In genomic region chr12:120301962-120302815, GRCh38 we compare ENCODE assay signal across 8 cellular contexts. TPM values are rescaled to one million over a fixed set of nuclear protein-coding genes. Genes with fewer than 3 reads are reported as not detected.
DNase-seq lines count a peak whose midpoint lies in the region; ATAC-seq and TF ChIP-seq lines count a peak whose summit lies in the region.

TSS of gene SIRT4 (plus strand) at chr12:120302321. CDS start at chr12:120303562, 1,241 bp downstream.

- no peaks in the 10 kb centered on the region for H3K36me3 Mint-ChIP-seq in naive thymus-derived CD4-positive, alpha-beta T cell
- peaks cover 0 to 8% of the 10 kb centered on the region in 2 donors for H3K36me3 Mint-ChIP-seq in stimulated activated naive B cell treated with anti-CD40 and anti-IgM and Interleukin-4, amounts not matched to agents 10 μg/mL and 1 μg/mL and 100 μg/mL, for 72 hours

- no peaks in the 10 kb centered on the region for H4K20me1 ChIP-seq in PC-9 (ENCODE audit: insufficient read depth)

- no peaks in the 10 kb centered on the region for H3K79me2 ChIP-seq in PC-9 (ENCODE audit: low read depth)

- peak within 1 kb of the TSS; percentile 100 for H2AFZ ChIP-seq in PC-9

- H3K27me3 Mint-ChIP-seq in naive thymus-derived CD4-positive, alpha-beta T cell: no peaks in the 10 kb centered on the region
- H3K27me3 Mint-ChIP-seq in stimulated activated naive B cell treated with anti-CD40 and anti-IgM and Interleukin-4, amounts not matched to agents 10 μg/mL and 1 μg/mL and 100 μg/mL, for 72 hours: no peaks in the 10 kb centered on the region

- H3K9me2 ChIP-seq in PC-9 (ENCODE audit: insufficient read depth): no peaks in the 10 kb centered on the region

- peak within 1 kb of the TSS; percentile 74 for H3K4me3 ChIP-seq in PC-9
- H3K4me3 ChIP-seq in naive thymus-derived CD4-positive, alpha-beta T cell (ENCODE audit: low read length): peak within 1 kb of the TSS; percentile 98

- H3K4me1 Mint-ChIP-seq in naive thymus-derived CD4-positive, alpha-beta T cell: peaks cover 0 to 16% (median 10%) of the 10 kb centered on the region in 7 donors
- H3K4me1 Mint-ChIP-seq in stimulated activated naive B cell treated with anti-CD40 and anti-IgM and Interleukin-4, amounts not matched to agents 10 μg/mL and 1 μg/mL and 100 μg/mL, for 72 hours: peaks cover 6 to 10% of the 10 kb centered on the region in 2 donors

- TF ChIP-seq CTCF in PC-9 (conservative IDR thresholded peaks at IDR 0.05): peak; percentile 85

- peak; percentile 95 for ATAC-seq in GM21717 (IDR thresholded peaks at IDR 0.05; ENCODE audit: unreplicated experiment)
- peak; percentile 100 for ATAC-seq in naive thymus-derived CD4-positive, alpha-beta T cell
- ATAC-seq in stimulated activated naive B cell treated with anti-CD40 and anti-IgM and Interleukin-4, amounts not matched to agents 10 μg/mL and 1 μg/mL and 100 μg/mL, for 72 hours (replicated peaks): peak; percentile 100

- POLR2A ChIA-PET in PC-9 (lab: Charles Lee; ENCODE audit: unreplicated experiment): interaction anchor here (0.6 to 1.3 kb wide), 6 partner anchors 9 to 680 kb away, joined by 3 to 14 read pairs (median 8); partner anchors contain the start of genes RNU4-1 and RNU4-2
- POLR2A ChIA-PET in naive thymus-derived CD4-positive, alpha-beta T cell (lab: Charles Lee): interaction anchor here (0.7 to 4.8 kb wide), 11 partner anchors 10 to 829 kb away, joined by 3 to 118 read pairs (median 4); partner anchors contain the start of genes RNU4-1, RNU4-2 and RPLP0

- H3K27ac Mint-ChIP-seq in naive thymus-derived CD4-positive, alpha-beta T cell: peak within 1 kb of the TSS; percentile 69 to 96 (median 87)
- peak within 1 kb of the TSS; percentile 90 for H3K27ac Mint-ChIP-seq in stimulated activated naive B cell treated with anti-CD40 and anti-IgM and Interleukin-4, amounts not matched to agents 10 μg/mL and 1 μg/mL and 100 μg/mL, for 72 hours

- intact Hi-C loops in PC-9 (cut with micrococcal nuclease; ENCODE audit: unreplicated experiment): loop anchor here (1.0 kb wide), 1 partner anchor 15 kb away; no protein-coding TSS in a partner anchor
- intact Hi-C loops in naive thymus-derived CD4-positive, alpha-beta T cell (cut with micrococcal nuclease): loop anchor here (1.0 to 2.0 kb wide), 6 partner anchors 9 to 167 kb away; partner anchors contain the start of genes RNU4-1 (in 2 of the 2), PXN (in 1 of the 2), RPLP0 (in 1 of the 2) and SRSF9 (in 1 of the 2)

- H3K9me3 Mint-ChIP-seq in naive thymus-derived CD4-positive, alpha-beta T cell: no peaks in the 10 kb centered on the region
- H3K9me3 Mint-ChIP-seq in stimulated activated naive B cell treated with anti-CD40 and anti-IgM and Interleukin-4, amounts not matched to agents 10 μg/mL and 1 μg/mL and 100 μg/mL, for 72 hours: no peaks in the 10 kb centered on the region

- CTCF ChIA-PET in PC-9 (lab: Charles Lee): interaction anchor here (0.7 to 1.3 kb wide), 9 partner anchors 8 to 414 kb away, joined by 3 to 15 read pairs (median 6); partner anchors contain the start of genes PLA2G1B, RNU4-1, RNU4-2 and RPLP0
- CTCF ChIA-PET in naive thymus-derived CD4-positive, alpha-beta T cell (lab: Charles Lee): interaction anchor here (0.6 to 1.8 kb wide), 12 partner anchors 10 to 407 kb away, joined by 3 to 14 read pairs (median 3); partner anchors contain the start of genes PLA2G1B, RNU4-1, RNU4-2 and RPLP0

- H3K36me3 ChIP-seq in PC-9 (ENCODE audit: low read depth): no peaks in the 10 kb centered on the region
- H3K36me3 ChIP-seq in naive thymus-derived CD4-positive, alpha-beta T cell (ENCODE audit: control insufficient read depth in 2 of 3, insufficient read depth in 3 of 3, low read length in 3 of 3): no peaks in the 10 kb centered on the region

- no peaks in the 10 kb centered on the region for H3K4me1 ChIP-seq in PC-9 (replicated peaks; ENCODE audit: insufficient read depth)
- H3K4me1 ChIP-seq in naive thymus-derived CD4-positive, alpha-beta T cell (ENCODE audit: control insufficient read depth in 2 of 2, insufficient read depth in 2 of 2, low read length in 2 of 2): peaks cover 0 to 4% of the 10 kb centered on the region in 2 donors

- no peaks in the 10 kb centered on the region for H3K27me3 ChIP-seq in PC-9 (ENCODE audit: insufficient read depth, low read depth)
- H3K27me3 ChIP-seq in naive thymus-derived CD4-positive, alpha-beta T cell (ENCODE audit: control insufficient read depth in 2 of 2, insufficient read depth in 2 of 2, low read length in 2 of 2): no peaks in the 10 kb centered on the region

- no peaks in the 10 kb centered on the region for H3F3A ChIP-seq in PC-9 (ENCODE audit: insufficient read depth, low read depth)

- peak within 1 kb of the TSS; percentile 87 to 100 (median 96) for H3K4me3 Mint-ChIP-seq in naive thymus-derived CD4-positive, alpha-beta T cell
- peak within 1 kb of the TSS; percentile 94 for H3K4me3 Mint-ChIP-seq in stimulated activated naive B cell treated with anti-CD40 and anti-IgM and Interleukin-4, amounts not matched to agents 10 μg/mL and 1 μg/mL and 100 μg/mL, for 72 hours

- H3K4me2 ChIP-seq in PC-9: peak within 1 kb of the TSS; percentile 92

- H3K27ac ChIP-seq in PC-9: no peak within 1 kb of the TSS
- H3K27ac ChIP-seq in naive thymus-derived CD4-positive, alpha-beta T cell (ENCODE audit: low read depth, low read length): peak within 1 kb of the TSS; percentile 72

- TSS peak; percentile 67 for BruUV-seq in PC-9 (replicated peaks; lab: Mats Ljungman, UMichigan)

- H3K9me3 ChIP-seq in PC-9 (ENCODE audit: insufficient read depth, low read depth): no peaks in the 10 kb centered on the region
- H3K9me3 ChIP-seq in naive thymus-derived CD4-positive, alpha-beta T cell (ENCODE audit: control insufficient read depth in 2 of 3, low read length in 3 of 3): no peaks in the 10 kb centered on the region

- in situ Hi-C loops in KBM-7 (cut with MboI; ENCODE audit: low pct_unique_long_range_greater_than_20kb, low sequenced_read_pairs): no loop called here

- DNase-seq in DMS53 treated with DMSO at 0.1 percent for 48 hours (lab: John Stamatoyannopoulos, UW; ENCODE audit: unreplicated experiment) (peak; percentile 97), KBM-7 (peak; percentile 97), PC-9 (peak; percentile 78 to 82), fibroblast of gingiva (ENCODE audit: low read depth) (peak; percentile 87)
- DNase-seq in activated T-cell treated with anti-CD3 and anti-CD28 coated beads, Interleukin-2, amount 50 U/mL, for 48 hours: peak; percentile 89 to 90
- DNase-seq in naive thymus-derived CD4-positive, alpha-beta T cell: peak; percentile 65 to 90 (median 87)
- peak; percentile 78 for DNase-seq in stimulated activated naive B cell treated with anti-CD40 and anti-IgM and Interleukin-4, amounts not matched to agents 10 μg/mL and 1 μg/mL and 100 μg/mL, for 72 hours

RNA-seq across cellular contexts. Expression of gene SIRT4, which starts in this region (rescaled TPM):
- total RNA-seq in PC-9 (2021): 3.2 and 3.6 TPM in 2 replicates
- 1 to 10 TPM; 1.6 to 6.0 (median 4.0) TPM for total RNA-seq in naive thymus-derived CD4-positive, alpha-beta T cell
- 1 to 10 TPM; 3.1 TPM for polyA plus RNA-seq in naive thymus-derived CD4-positive, alpha-beta T cell
